In the genomic region with DNA sequence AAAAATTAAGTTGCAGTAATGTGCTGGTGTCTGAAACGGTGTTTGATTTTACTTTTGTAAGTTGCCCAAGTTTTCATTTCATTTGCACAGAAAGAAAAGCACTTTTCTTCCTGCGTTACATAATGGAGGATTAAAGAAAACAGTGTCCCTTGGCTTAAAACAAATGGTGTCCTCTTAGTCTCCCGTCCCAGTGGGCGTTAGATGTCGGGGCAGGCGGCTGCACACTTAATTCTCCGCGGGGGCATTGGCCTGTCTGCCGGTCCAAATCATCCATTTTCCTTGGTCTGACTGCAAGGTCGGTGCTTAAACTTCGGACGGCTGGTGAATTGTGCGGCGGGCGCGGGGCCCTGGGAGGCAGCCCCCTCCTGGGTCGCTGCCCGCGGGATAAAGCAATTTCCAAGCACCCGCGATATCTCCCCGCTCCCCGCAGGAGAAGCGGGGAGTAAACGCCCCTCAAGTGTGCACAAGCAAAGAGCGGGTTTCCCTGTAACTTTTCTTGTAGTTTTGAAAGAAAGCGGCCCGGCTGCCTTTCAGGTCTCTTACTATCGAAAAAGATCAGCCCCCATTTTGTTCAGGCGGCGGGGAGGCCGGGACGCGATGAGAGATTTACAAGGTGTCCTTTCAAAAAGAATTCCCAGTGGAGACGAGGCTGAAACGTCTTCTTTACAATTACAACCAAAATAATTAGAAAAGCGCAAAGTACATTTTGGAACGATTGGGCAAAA, we compare ENCODE assay signal across 1 cellular context.
TF ChIP-seq lines count a peak whose summit lies in the region.

No MANE protein-coding gene starts in this region.

TF ChIP-seq in H1, 55 proteins besides CTCF, POLR2A, EP300 and RAD21 (continued from another document):
- TF ChIP-seq HDAC6 (IDR thresholded peaks at IDR 0.05; ENCODE audit: low read depth, low read length) (no peak), TBP (IDR thresholded peaks at IDR 0.05; ENCODE audit: low read depth, low read length) (no peak), CREB1 (IDR thresholded peaks at IDR 0.05) (no peak), RNF2 (IDR thresholded peaks at IDR 0.05; ENCODE audit: borderline replicate concordance, low read depth, low read length, missing control alignments, poor library complexity, severe bottlenecking) (peak; percentile 96), EZH2 (IDR thresholded peaks at IDR 0.05; ENCODE audit: low read depth, low read length, severe bottlenecking) (peak; percentile 98)
